8 cellular contexts compared by ENCODE assay signal in genomic region chr17:73191443-73192218, GRCh38. TPM values are rescaled to one million over a fixed set of nuclear protein-coding genes. Genes with fewer than 3 reads are reported as not detected.
A peak's percentile ranks its signal among the peaks of the same experiment; 100 is the strongest.
DNase-seq lines count a peak whose midpoint lies in the region; ATAC-seq and TF ChIP-seq lines count a peak whose summit lies in the region.

No MANE protein-coding gene starts in this region.

- WGBS in hepatocyte (ENCODE audit: low lambda C conversion rate, missing lambda C conversion rate), result 7% methylated on average over 26 of the region's 26 CpGs

- peak; percentile 88 for DNase-seq in DMS53 (lab: John Stamatoyannopoulos, UW)
- DNase-seq in H4 (ENCODE audit: low spot score), result peak; percentile 57
- DNase-seq in NCI-H1417 treated with DMSO at 0.1 percent for 48 hours (lab: John Stamatoyannopoulos, UW), result peak; percentile 20
- DNase-seq in T-helper 1 cell, result peak; percentile 25 to 75 (median 48)
- DNase-seq in anterior cingulate cortex (lab: John Stamatoyannopoulos, UW), result peak in 50 of 58 donors; percentile 10 to 77 (median 42)
- peak; percentile 84 for DNase-seq in hepatocyte (ENCODE audit: low spot score)
- peak; percentile 60 for DNase-seq in renal cortical epithelial cell (ENCODE audit: low read depth)

- no peaks in the 10 kb centered on the region for H3K27me3 ChIP-seq in hepatocyte

- no peaks in the 10 kb centered on the region for H3K9me2 ChIP-seq in hepatocyte (replicated peaks; ENCODE audit: insufficient read depth)

- H3K4me3 ChIP-seq in hepatocyte, result peak overlapping the region; percentile 98

- no peaks in the 10 kb centered on the region for H4K20me1 ChIP-seq in hepatocyte (ENCODE audit: insufficient read depth, poor library complexity, severe bottlenecking)

- TF ChIP-seq CTCF in hepatocyte (IDR thresholded peaks at IDR 0.05; ENCODE audit: poor library complexity), result peak; percentile 87

- H3K27ac ChIP-seq in hepatocyte, result peak overlapping the region; percentile 93

- ATAC-seq in HG03039 (IDR thresholded peaks at IDR 0.05; ENCODE audit: unreplicated experiment), result no peak

- peaks cover 25% of the 10 kb centered on the region for H3K79me2 ChIP-seq in hepatocyte

- H2AFZ ChIP-seq in hepatocyte, result peak overlapping the region; percentile 100

- H3K36me3 ChIP-seq in hepatocyte (replicated peaks; ENCODE audit: insufficient read depth, low read depth), result no peaks in the 10 kb centered on the region

- peaks cover 5% of the 10 kb centered on the region for H3K4me1 ChIP-seq in hepatocyte (ENCODE audit: insufficient read depth)

- peak overlapping the region; percentile 88 for H3K4me2 ChIP-seq in hepatocyte

- H3K9me3 ChIP-seq in hepatocyte (ENCODE audit: low read depth), result no peaks in the 10 kb centered on the region

RNA-seq across cellular contexts. Expression of gene COG1, which starts 1.2 kb away (rescaled TPM):
- 18.6 and 18.8 TPM in 2 replicates for total RNA-seq in H4 (2014; rRNA removed; shearing (Covaris generic))
- total RNA-seq in hepatocyte, result 19.6 and 22.0 TPM in 2 replicates
- polyA plus RNA-seq in hepatocyte, result 24.9 and 26.8 TPM in 2 replicates
- 12.0 and 25.2 TPM in 2 replicates for total RNA-seq in renal cortical epithelial cell

RNA-seq across cellular contexts. Expression of gene SSTR2, which starts 26.8 kb away (rescaled TPM):
- total RNA-seq in H4 (2014; rRNA removed; shearing (Covaris generic)), result 0.06 and 0.55 TPM in 2 replicates
- total RNA-seq in hepatocyte (0.10 and 0.48 TPM in 2 replicates), renal cortical epithelial cell (0.25 TPM in 1 of 2 replicates, not detected in the other)
- 0.15 and 0.28 TPM in 2 replicates for polyA plus RNA-seq in hepatocyte

Comparison
In these comparisons a context has a peak if more than half of its experiments do, and no peak if none do; other contexts are left out.
1. DNase-seq: peak in every context shown above with its lines; median percentile 88 in DMS53; 84 in hepatocyte; 60 in renal cortical epithelial cell; 57 in H4; 48 in T-helper 1 cell; 42 in anterior cingulate cortex; 20 in NCI-H1417 treated with DMSO at 0.1 percent for 48 hours.